ENCODE assay signal across 22 cellular contexts in the genomic region with DNA sequence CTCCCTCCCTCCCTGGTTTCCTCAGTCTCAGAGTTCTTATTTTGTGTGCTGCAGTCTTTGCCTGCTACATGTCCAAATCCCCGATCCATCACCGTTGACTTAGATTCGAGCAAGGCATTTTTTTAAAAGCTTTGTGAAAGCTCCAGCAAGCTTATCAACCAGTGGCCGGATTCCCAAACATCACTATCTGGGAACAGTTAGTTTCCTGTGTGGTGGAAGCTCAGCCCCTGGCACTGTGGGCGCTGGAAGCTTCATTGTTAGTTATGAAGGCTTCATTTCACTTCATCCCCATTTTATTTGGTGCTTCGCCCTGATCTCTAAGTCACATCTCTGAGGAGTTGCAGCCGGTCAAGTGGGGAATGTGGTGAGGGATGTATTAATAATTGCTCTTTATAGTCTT. TPM values are rescaled to one million over a fixed set of nuclear protein-coding genes. Genes with fewer than 3 reads are reported as not detected.
DNase-seq lines count a peak whose midpoint lies in the region; ATAC-seq and TF ChIP-seq lines count a peak whose summit lies in the region.
"Had no signal": no experiment of that assay in that cellular context is flagged by ENCODE, and none has a peak within 500 bp of the region (broad histone marks: within the 10 kb centered on the region; RNA-seq: fewer than 3 reads in every experiment).

No MANE protein-coding gene starts in this region.

- no peaks in the 10 kb centered on the region for H3K27me3 Mint-ChIP-seq in endothelial cell (ENCODE audit: unreplicated experiment)
- no peaks in the 10 kb centered on the region for H3K27me3 Mint-ChIP-seq in naive thymus-derived CD8-positive, alpha-beta T cell
- H3K27me3 Mint-ChIP-seq: activated naive CD8-positive, alpha-beta T cell treated with anti-CD3 and anti-CD28 coated beads, Interleukin-2, amount 50 U/mL, for 24 hours had no signal

- H3K36me3 Mint-ChIP-seq in endothelial cell (ENCODE audit: low read depth, unreplicated experiment) = peaks cover 49% of the 10 kb centered on the region
- H3K36me3 Mint-ChIP-seq in naive thymus-derived CD8-positive, alpha-beta T cell = peaks cover 14 to 74% (median 33%) of the 10 kb centered on the region in 3 donors

- POLR2A ChIA-PET in naive thymus-derived CD8-positive, alpha-beta T cell (lab: Charles Lee) = no interaction called here

- TF ChIP-seq CTCF in endothelial cell (IDR thresholded peaks at IDR 0.05; ENCODE audit: unreplicated experiment) = no peak

- no peak overlapping the region for H3K4me3 Mint-ChIP-seq in endothelial cell (ENCODE audit: unreplicated experiment)
- H3K4me3 Mint-ChIP-seq in naive thymus-derived CD8-positive, alpha-beta T cell = no peak overlapping the region
- H3K4me3 Mint-ChIP-seq: activated naive CD8-positive, alpha-beta T cell treated with anti-CD3 and anti-CD28 coated beads, Interleukin-2, amount 50 U/mL, for 24 hours; activated T-cell treated with anti-CD3 and anti-CD28 coated beads, Interleukin-2, amount 50 U/mL, for 4 hours had no signal

- peak overlapping the region; percentile 28 for H3K27ac Mint-ChIP-seq in endothelial cell (ENCODE audit: unreplicated experiment)
- peak overlapping the region in 7 of 10 donors; percentile 3 to 69 (median 25) for H3K27ac Mint-ChIP-seq in naive thymus-derived CD8-positive, alpha-beta T cell

- DNase-seq in DMS 273 (lab: John Stamatoyannopoulos, UW; ENCODE audit: unreplicated experiment) = peak; percentile 15
- DNase-seq in DMS 273 treated with DMSO at 0.1 percent for 48 hours (lab: John Stamatoyannopoulos, UW) = no peak
- peak; percentile 9 for DNase-seq in NCI-H69 (lab: John Stamatoyannopoulos, UW)
- DNase-seq in endothelial cell (ENCODE audit: low spot score) = no peak
- no peak for DNase-seq in naive thymus-derived CD8-positive, alpha-beta T cell
- DNase-seq in left colon = no peak
- DNase-seq: 8988T; activated CD4-positive, alpha-beta T cell treated with anti-CD3 and anti-CD28 coated beads, Interleukin-2, amount 50 U/mL, for 48 hours; activated naive CD8-positive, alpha-beta T cell treated with anti-CD3 and anti-CD28 coated beads, Interleukin-2, amount 50 U/mL, for 24 hours; activated T-cell treated with anti-CD3 and anti-CD28 coated beads, Interleukin-2, amount 50 U/mL, for 4 hours; DMS53; esophagus squamous epithelium; heart right ventricle; islet precursor cell; midbrain; NCI-H1436 treated with DMSO at 0.1 percent for 48 hours; NK-92 treated with Interleukin-12 subunit alpha and Interleukin-12 subunit beta, amount 100 ng/mL, for 24 hours; right lobe of liver; stimulated activated naive CD4-positive, alpha-beta T cell treated with Interleukin-2 at 50 U/mL for 16 hours; transverse colon had no signal

- no peaks in the 10 kb centered on the region for H3K9me3 Mint-ChIP-seq in endothelial cell (ENCODE audit: unreplicated experiment)
- H3K9me3 Mint-ChIP-seq in naive thymus-derived CD8-positive, alpha-beta T cell = peaks cover 0 to 2% (median 0%) of the 10 kb centered on the region in 9 donors
- H3K9me3 Mint-ChIP-seq: activated naive CD8-positive, alpha-beta T cell treated with anti-CD3 and anti-CD28 coated beads, Interleukin-2, amount 50 U/mL, for 24 hours; activated T-cell treated with anti-CD3 and anti-CD28 coated beads, Interleukin-2, amount 50 U/mL, for 4 hours had no signal

- H3K4me1 Mint-ChIP-seq in endothelial cell (ENCODE audit: unreplicated experiment) = peaks cover 20% of the 10 kb centered on the region
- peaks cover 0 to 11% (median 1%) of the 10 kb centered on the region in 4 donors for H3K4me1 Mint-ChIP-seq in naive thymus-derived CD8-positive, alpha-beta T cell

- no peak for ATAC-seq in naive thymus-derived CD8-positive, alpha-beta T cell
- ATAC-seq in HG03135 (IDR thresholded peaks at IDR 0.05; ENCODE audit: unreplicated experiment) = no peak
- ATAC-seq in HG03521 (IDR thresholded peaks at IDR 0.05; ENCODE audit: unreplicated experiment) = no peak
- no peak for ATAC-seq in left colon
- ATAC-seq: activated naive CD8-positive, alpha-beta T cell treated with anti-CD3 and anti-CD28 coated beads, Interleukin-2, amount 50 U/mL, for 24 hours; activated T-cell treated with anti-CD3 and anti-CD28 coated beads, Interleukin-2, amount 50 U/mL, for 4 hours; right lobe of liver had no signal

- intact Hi-C loops in left colon (cut with DNase I, micrococcal nuclease) = no loop called here

RNA-seq across cellular contexts. Expression of gene DEK, which starts 44.7 kb away (rescaled TPM):
- total RNA-seq in endothelial cell (ENCODE audit: unreplicated experiment) = 61.2 TPM
- total RNA-seq in naive thymus-derived CD8-positive, alpha-beta T cell = 100 to 1,000 TPM in 1 of 2 experiments, 10 to 100 TPM in 1; 97.6 to 103 TPM
- polyA plus RNA-seq in naive thymus-derived CD8-positive, alpha-beta T cell = 10 to 100 TPM; 44.4 to 55.8 (median 55.5) TPM
- total RNA-seq in left colon = 10 to 100 TPM; 73.7 to 75.7 TPM

Comparison
In these comparisons a context has a peak if more than half of its experiments do, and no peak if none do; other contexts are left out.
1. DNase-seq: peak in DMS 273 (single experiment) and NCI-H69 (single experiment); none in DMS 273 treated with DMSO at 0.1 percent for 48 hours (single experiment), endothelial cell (single experiment), naive thymus-derived CD8-positive, alpha-beta T cell (0 of 10) and left colon (0 of 2).